ENCODE assay signal across 2 cellular contexts in genomic region chr2:26585100-26585499, GRCh38.
TF ChIP-seq lines count a peak whose summit lies in the region.

No MANE protein-coding gene starts in this region.

TF ChIP-seq in HEK293, 187 proteins besides CTCF, POLR2A, EP300 and RAD21:
- TF ChIP-seq ZIC2 (tag by site-specific recombination; IDR thresholded peaks at IDR 0.05) = peak; percentile 81
- no peak for TF ChIP-seq AEBP2 (tag by site-specific recombination; IDR thresholded peaks at IDR 0.05; ENCODE audit: borderline replicate concordance)

TF ChIP-seq in HepG2, 621 proteins besides CTCF, POLR2A, EP300 and RAD21:
- TF ChIP-seq FOXO1 (CRISPR knock-in tag; IDR thresholded peaks at IDR 0.05) (no peak), EZH2 (conservative IDR thresholded peaks at IDR 0.05; ENCODE audit: low read depth, low read length) (peak; percentile 69; the same call in 1 of the 2 replicates)
TF ChIP-seq in HepG2: peak in this region for 1.
